In genomic region chr5:141669519-141669918, GRCh38 we compare ENCODE assay signal across 1 cellular context.
TF ChIP-seq lines count a peak whose summit lies in the region.

No MANE protein-coding gene starts in this region.

TF ChIP-seq in H1, 55 proteins besides CTCF, POLR2A, EP300 and RAD21:
- no peak for TF ChIP-seq CHD1 (IDR thresholded peaks at IDR 0.05; ENCODE audit: low read depth, low read length)
- TF ChIP-seq POU5F1 (IDR thresholded peaks at IDR 0.05; ENCODE audit: low read depth, low read length) = no peak
- TF ChIP-seq MAX (IDR thresholded peaks at IDR 0.05) = peak; percentile 37; the same call in 1 of the 2 replicates
